In the genomic region with DNA sequence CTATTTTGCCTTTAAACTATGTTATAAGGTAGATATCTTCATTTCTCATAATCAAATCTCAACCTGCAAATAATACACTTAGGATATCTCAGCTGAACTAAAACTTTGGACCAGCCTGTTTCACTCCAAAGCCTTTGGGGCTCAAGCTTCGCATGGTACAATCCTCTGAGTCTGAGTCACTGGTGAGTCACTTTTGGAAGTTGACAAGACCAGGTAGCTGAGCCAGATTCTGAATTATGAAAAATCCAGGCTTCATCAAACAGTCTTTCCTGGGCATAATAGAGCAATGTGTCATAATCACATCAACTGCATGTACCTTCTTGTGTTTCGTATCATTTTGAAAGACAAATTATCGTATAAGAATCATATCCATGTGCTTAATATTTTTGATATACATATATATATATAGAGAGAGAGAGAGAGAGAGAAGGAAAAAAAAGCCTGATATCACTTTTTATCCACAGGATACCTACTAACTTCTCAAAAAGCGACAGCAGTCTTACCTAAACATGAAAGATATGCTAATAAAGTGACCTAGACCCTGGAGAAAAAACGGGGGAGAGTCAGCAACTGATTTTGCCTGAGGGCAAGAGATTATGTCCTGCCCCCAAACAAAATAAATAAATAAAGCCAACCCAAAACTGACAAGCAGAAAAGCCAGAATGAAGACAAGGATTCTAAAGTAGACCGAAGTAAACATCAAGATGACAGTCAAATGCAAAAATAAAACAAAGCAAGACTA, we compare ENCODE assay signal across 10 cellular contexts.
DNase-seq lines count a peak whose midpoint lies in the region; ATAC-seq and TF ChIP-seq lines count a peak whose summit lies in the region.
"Had no signal": no experiment of that assay in that cellular context is flagged by ENCODE, and none has a peak within 500 bp of the region (broad histone marks: within the 10 kb centered on the region; RNA-seq: fewer than 3 reads in every experiment).

No MANE protein-coding gene starts in this region.

- H3K27ac Mint-ChIP-seq in naive thymus-derived CD4-positive, alpha-beta T cell: peak overlapping the region in 1 of 9 donors; percentile 22
- H3K27ac Mint-ChIP-seq in naive thymus-derived CD8-positive, alpha-beta T cell: peak overlapping the region in 2 of 10 donors; percentile 51 to 66

- H3K4me1 Mint-ChIP-seq in naive thymus-derived CD4-positive, alpha-beta T cell: peaks cover 5 to 39% (median 29%) of the 10 kb centered on the region in 7 donors
- H3K4me1 Mint-ChIP-seq in naive thymus-derived CD8-positive, alpha-beta T cell: peaks cover 13 to 29% (median 24%) of the 10 kb centered on the region in 4 donors

- peaks cover 0 to 6% (median 3%) of the 10 kb centered on the region in 11 donors for H3K9me3 Mint-ChIP-seq in naive thymus-derived CD4-positive, alpha-beta T cell
- H3K9me3 Mint-ChIP-seq in naive thymus-derived CD8-positive, alpha-beta T cell: peaks cover 0 to 7% (median 0%) of the 10 kb centered on the region in 9 donors

- H3K27ac ChIP-seq in SJSA1 (peak overlapping the region; percentile 67), foreskin keratinocyte (peak overlapping the region; percentile 80)
- H3K27ac ChIP-seq in naive thymus-derived CD4-positive, alpha-beta T cell (ENCODE audit: low read depth, low read length): no peak overlapping the region

- POLR2A ChIA-PET in naive thymus-derived CD4-positive, alpha-beta T cell (lab: Charles Lee): no interaction called here
- POLR2A ChIA-PET in naive thymus-derived CD8-positive, alpha-beta T cell (lab: Charles Lee): interaction anchor here (1.3 kb wide), 1 partner anchor 9 kb away, joined by 4 read pairs; no protein-coding TSS in a partner anchor

- TF ChIP-seq CTCF in foreskin keratinocyte (conservative IDR thresholded peaks at IDR 0.05): no peak

- H3K4me3 ChIP-seq in SJSA1 (no peak overlapping the region), skeletal muscle cell (ENCODE audit: low read depth, low read length) (no peak overlapping the region)
- H3K4me3 ChIP-seq in naive thymus-derived CD4-positive, alpha-beta T cell (ENCODE audit: low read length): no peak overlapping the region

- intact Hi-C loops in naive thymus-derived CD4-positive, alpha-beta T cell (cut with micrococcal nuclease): loop anchor here in 1 of 2 donors (1.0 kb wide), 1 partner anchor 10 kb away; no protein-coding TSS in a partner anchor

- H3K4me1 ChIP-seq in SJSA1 (replicated peaks): peaks cover 58% of the 10 kb centered on the region
- H3K4me1 ChIP-seq in foreskin keratinocyte: peaks cover 61% of the 10 kb centered on the region
- H3K4me1 ChIP-seq in naive thymus-derived CD4-positive, alpha-beta T cell (ENCODE audit: control insufficient read depth in 2 of 2, insufficient read depth in 2 of 2, low read length in 2 of 2): peaks cover 0 to 6% of the 10 kb centered on the region in 2 donors

- peaks cover 0 to 15% (median 0%) of the 10 kb centered on the region in 5 donors for H3K36me3 Mint-ChIP-seq in naive thymus-derived CD4-positive, alpha-beta T cell
- H3K36me3 Mint-ChIP-seq in naive thymus-derived CD8-positive, alpha-beta T cell: peaks cover 0 to under 1% (median 0%) of the 10 kb centered on the region in 3 donors
- H3K36me3 Mint-ChIP-seq: brain had no signal

- H3K27me3 ChIP-seq in SJSA1 (replicated peaks) (no peaks in the 10 kb centered on the region), foreskin keratinocyte (no peaks in the 10 kb centered on the region)
- H3K27me3 ChIP-seq in naive thymus-derived CD4-positive, alpha-beta T cell (ENCODE audit: control insufficient read depth in 2 of 2, insufficient read depth in 2 of 2, low read length in 2 of 2): no peaks in the 10 kb centered on the region

- peak; percentile 95 for ATAC-seq in foreskin keratinocyte
- ATAC-seq in naive thymus-derived CD4-positive, alpha-beta T cell: no peak
- ATAC-seq in naive thymus-derived CD8-positive, alpha-beta T cell: no peak
- ATAC-seq in HG02759 (IDR thresholded peaks at IDR 0.05; ENCODE audit: unreplicated experiment): no peak

- H3K36me3 ChIP-seq in SJSA1: no peaks in the 10 kb centered on the region
- H3K36me3 ChIP-seq in naive thymus-derived CD4-positive, alpha-beta T cell (ENCODE audit: control insufficient read depth in 2 of 3, insufficient read depth in 3 of 3, low read length in 3 of 3): no peaks in the 10 kb centered on the region

- no peaks in the 10 kb centered on the region for H3K9me3 ChIP-seq in SJSA1 (replicated peaks)
- no peaks in the 10 kb centered on the region for H3K9me3 ChIP-seq in naive thymus-derived CD4-positive, alpha-beta T cell (ENCODE audit: control insufficient read depth in 2 of 3, low read length in 3 of 3)

- peak; percentile 71 for DNase-seq in GM04503 (ENCODE audit: low read depth)
- peak; percentile 64 to 76 for DNase-seq in SJSA1 (ENCODE audit: low read depth in 1 of 2, low spot score in 2 of 2)
- peak; percentile 98 to 99 for DNase-seq in foreskin keratinocyte
- DNase-seq in skeletal muscle cell (ENCODE audit: low read depth): peak; percentile 87
- DNase-seq in naive thymus-derived CD4-positive, alpha-beta T cell: no peak
- no peak for DNase-seq in naive thymus-derived CD8-positive, alpha-beta T cell
- DNase-seq in activated CD8-positive, alpha-beta memory T cell treated with anti-CD3 and anti-CD28 coated beads for 24 hours: no peak
- DNase-seq: NCI-H345 had no signal

- H3K27me3 Mint-ChIP-seq in naive thymus-derived CD4-positive, alpha-beta T cell: peaks cover 0 to 2% (median 0%) of the 10 kb centered on the region in 5 donors
- no peaks in the 10 kb centered on the region for H3K27me3 Mint-ChIP-seq in naive thymus-derived CD8-positive, alpha-beta T cell

- CTCF ChIA-PET in naive thymus-derived CD4-positive, alpha-beta T cell (lab: Charles Lee): interaction anchor here (0.6 kb wide), 1 partner anchor 22 kb away, joined by 3 read pairs; no protein-coding TSS in a partner anchor

- no peak overlapping the region for H3K4me3 Mint-ChIP-seq in naive thymus-derived CD4-positive, alpha-beta T cell
- H3K4me3 Mint-ChIP-seq in naive thymus-derived CD8-positive, alpha-beta T cell: no peak overlapping the region
- H3K4me3 Mint-ChIP-seq: brain had no signal

Comparison
In these comparisons a context has a peak if more than half of its experiments do, and no peak if none do; other contexts are left out.
1. DNase-seq: peak in GM04503 (single experiment), SJSA1 (2 of 2), foreskin keratinocyte (2 of 2) and skeletal muscle cell (single experiment); none in naive thymus-derived CD4-positive, alpha-beta T cell (0 of 9), naive thymus-derived CD8-positive, alpha-beta T cell (0 of 10) and activated CD8-positive, alpha-beta memory T cell treated with anti-CD3 and anti-CD28 coated beads for 24 hours (single experiment).